ENCODE assay signal across 15 cellular contexts in genomic region chr13:97431365-97431764, GRCh38. TPM values are rescaled to one million over a fixed set of nuclear protein-coding genes. Genes with fewer than 3 reads are reported as not detected.
DNase-seq lines count a peak whose midpoint lies in the region; FAIRE-seq and TF ChIP-seq lines count a peak whose summit lies in the region.
"Had no signal": no experiment of that assay in that cellular context is flagged by ENCODE, and none has a peak within 500 bp of the region (broad histone marks: within the 10 kb centered on the region; RNA-seq: fewer than 3 reads in every experiment).

No MANE protein-coding gene starts in this region.

- H3K27ac Mint-ChIP-seq in T-helper 2 cell treated with Interferon-gamma antibody and Interleukin-4, amounts not matched to agents 5 μg/mL and 100 μg/mL, for 36 hours: no peak overlapping the region
- H3K27ac Mint-ChIP-seq in IgD-negative memory B cell: peak overlapping the region in 2 of 3 donors; percentile 9 to 99
- no peak overlapping the region for H3K27ac Mint-ChIP-seq in astrocyte (ENCODE audit: unreplicated experiment)

- no peak overlapping the region for H4K91ac ChIP-seq in neuronal stem cell (ENCODE audit: low read depth, low read length, poor library complexity)

- no peak for FAIRE-seq in astrocyte (lab: Jason Lieb, UNC)
- FAIRE-seq: A204.1, bronchial epithelial cell had no signal

- H2BK5ac ChIP-seq in neuronal stem cell (ENCODE audit: low read length): no peak overlapping the region

- H3K36me3 ChIP-seq in astrocyte (ENCODE audit: insufficient read depth, low read length) (no peaks in the 10 kb centered on the region), osteoblast (ENCODE audit: insufficient read depth, low read length) (no peaks in the 10 kb centered on the region), neuronal stem cell (replicated peaks in 1 of 2; ENCODE audit: control insufficient read depth in 2 of 2, insufficient read depth in 2 of 2, low read length in 2 of 2) (peaks cover 0 to 3% of the 10 kb centered on the region in 2 donors)
- H3K36me3 ChIP-seq: sigmoid colon, upper lobe of left lung had no signal

- H3K9me3 ChIP-seq in astrocyte (ENCODE audit: insufficient read depth, low read depth, low read length): no peaks in the 10 kb centered on the region
- no peaks in the 10 kb centered on the region for H3K9me3 ChIP-seq in osteoblast (ENCODE audit: low read depth, low read length)
- H3K9me3 ChIP-seq in neuronal stem cell (replicated peaks in 1 of 2; ENCODE audit: control insufficient read depth in 2 of 2, insufficient read depth in 1 of 2, low read depth in 1 of 2, low read length in 2 of 2): no peaks in the 10 kb centered on the region
- H3K9me3 ChIP-seq: sigmoid colon, upper lobe of left lung had no signal

- H2AK5ac ChIP-seq in neuronal stem cell (ENCODE audit: low read depth, low read length): no peak overlapping the region

- H3K4ac ChIP-seq in neuronal stem cell (ENCODE audit: low read length): no peak overlapping the region

- no peak overlapping the region for H3K4me3 ChIP-seq in astrocyte (ENCODE audit: insufficient read depth, low read depth, low read length)
- H3K4me3 ChIP-seq in osteoblast (ENCODE audit: insufficient read depth, low read length): no peak overlapping the region
- no peak overlapping the region for H3K4me3 ChIP-seq in neuronal stem cell (ENCODE audit: low read length in 2 of 2)

- H3K18ac ChIP-seq in neuronal stem cell (ENCODE audit: low read length): no peak overlapping the region

- H3K14ac ChIP-seq in neuronal stem cell (ENCODE audit: low read length): no peak overlapping the region

- no peaks in the 10 kb centered on the region for H3K9me3 Mint-ChIP-seq in T-helper 2 cell treated with Interferon-gamma antibody and Interleukin-4, amounts not matched to agents 5 μg/mL and 100 μg/mL, for 36 hours
- H3K9me3 Mint-ChIP-seq in IgD-negative memory B cell: no peaks in the 10 kb centered on the region
- H3K9me3 Mint-ChIP-seq in astrocyte (ENCODE audit: unreplicated experiment): no peaks in the 10 kb centered on the region

- peaks cover 2% of the 10 kb centered on the region for H3K36me3 Mint-ChIP-seq in T-helper 2 cell treated with Interferon-gamma antibody and Interleukin-4, amounts not matched to agents 5 μg/mL and 100 μg/mL, for 36 hours (ENCODE audit: low read depth)
- H3K36me3 Mint-ChIP-seq in IgD-negative memory B cell (no peaks in the 10 kb centered on the region), astrocyte (ENCODE audit: low read depth, unreplicated experiment) (no peaks in the 10 kb centered on the region)

- H3K27me3 Mint-ChIP-seq in T-helper 2 cell treated with Interferon-gamma antibody and Interleukin-4, amounts not matched to agents 5 μg/mL and 100 μg/mL, for 36 hours (ENCODE audit: low read depth): peaks cover 24% of the 10 kb centered on the region
- H3K27me3 Mint-ChIP-seq in IgD-negative memory B cell (no peaks in the 10 kb centered on the region), astrocyte (ENCODE audit: low read depth, unreplicated experiment) (no peaks in the 10 kb centered on the region)

- H3K79me1 ChIP-seq in neuronal stem cell (ENCODE audit: low read depth, low read length): peaks cover 2% of the 10 kb centered on the region

- no peak overlapping the region for H3K23ac ChIP-seq in neuronal stem cell (ENCODE audit: low read depth, low read length, poor library complexity)

- H3K79me2 ChIP-seq in astrocyte (ENCODE audit: insufficient read depth, low read length) (peaks cover 21% of the 10 kb centered on the region), osteoblast (ENCODE audit: insufficient read depth, low read length) (peaks cover 18% of the 10 kb centered on the region)

- H3K9ac ChIP-seq in astrocyte (ENCODE audit: low read length): no peak overlapping the region
- H3K9ac ChIP-seq in neuronal stem cell (ENCODE audit: low read depth, low read length, poor library complexity): no peak overlapping the region

- H3K4me1 ChIP-seq in astrocyte (ENCODE audit: insufficient read depth, low read length): peaks cover 6% of the 10 kb centered on the region
- H3K4me1 ChIP-seq in osteoblast (ENCODE audit: insufficient read depth, low read length): peaks cover 20% of the 10 kb centered on the region
- peaks cover 4 to 5% of the 10 kb centered on the region in 2 donors for H3K4me1 ChIP-seq in neuronal stem cell (ENCODE audit: control insufficient read depth in 2 of 2, insufficient read depth in 1 of 2, low read depth in 1 of 2, low read length in 2 of 2)

- H4K8ac ChIP-seq in neuronal stem cell (ENCODE audit: low read depth, low read length): no peak overlapping the region

- DNase-seq in T-helper 2 cell treated with Interferon-gamma antibody and Interleukin-4, amounts not matched to agents 5 μg/mL and 100 μg/mL, for 36 hours (ENCODE audit: low spot score): no peak
- DNase-seq in T-helper 2 cell: no peak
- no peak for DNase-seq in astrocyte (ENCODE audit: low read depth)
- DNase-seq in osteoblast (ENCODE audit: insufficient read length, low spot score, missing footprints): no peak
- DNase-seq in NCI-H2081 treated with DMSO at 0.1 percent for 48 hours (lab: John Stamatoyannopoulos, UW): no peak
- DNase-seq in COR-L47 (lab: John Stamatoyannopoulos, UW): no peak
- no peak for DNase-seq in neuronal stem cell (ENCODE audit: low spot score)
- DNase-seq: DMS79 treated with DMSO at 0.1 percent for 48 hours, KBM-7, NCI-H2081, sigmoid colon, upper lobe of left lung had no signal

- H3K27ac ChIP-seq in astrocyte (ENCODE audit: low read depth, low read length) (no peak overlapping the region), osteoblast (ENCODE audit: low read depth, low read length) (no peak overlapping the region), neuronal stem cell (replicated peaks; ENCODE audit: low read length) (no peak overlapping the region)

- peak overlapping the region; percentile 92 for H3K4me3 Mint-ChIP-seq in T-helper 2 cell treated with Interferon-gamma antibody and Interleukin-4, amounts not matched to agents 5 μg/mL and 100 μg/mL, for 36 hours
- H3K4me3 Mint-ChIP-seq in IgD-negative memory B cell: peak overlapping the region; percentile 62 to 100 (median 92)
- peak overlapping the region; percentile 94 for H3K4me3 Mint-ChIP-seq in astrocyte (ENCODE audit: unreplicated experiment)

- no peak overlapping the region for H2AFZ ChIP-seq in astrocyte (ENCODE audit: low read depth, low read length)
- H2AFZ ChIP-seq in osteoblast (ENCODE audit: low read length): peak overlapping the region; percentile 7
- no peak overlapping the region for H2AFZ ChIP-seq in neuronal stem cell (ENCODE audit: low read length)

- H2BK120ac ChIP-seq in neuronal stem cell (ENCODE audit: low read depth, low read length): no peak overlapping the region

- H3K4me2 ChIP-seq in astrocyte (ENCODE audit: low read length) (peak overlapping the region; percentile 86), osteoblast (ENCODE audit: insufficient read depth, low read length) (peak overlapping the region; percentile 95), neuronal stem cell (ENCODE audit: insufficient read depth, low read length, poor library complexity, severe bottlenecking) (no peak overlapping the region)

- peaks cover 23% of the 10 kb centered on the region for H3K4me1 Mint-ChIP-seq in T-helper 2 cell treated with Interferon-gamma antibody and Interleukin-4, amounts not matched to agents 5 μg/mL and 100 μg/mL, for 36 hours (ENCODE audit: low read depth)
- peaks cover 6 to 22% (median 8%) of the 10 kb centered on the region in 3 donors for H3K4me1 Mint-ChIP-seq in IgD-negative memory B cell
- H3K4me1 Mint-ChIP-seq in astrocyte (ENCODE audit: low read depth, unreplicated experiment): peaks cover 20% of the 10 kb centered on the region

- no peak overlapping the region for H2BK15ac ChIP-seq in neuronal stem cell (ENCODE audit: low read length)

- no CpG with 5 or more reads among the region's 2 CpGs for WGBS in neuronal stem cell (ENCODE audit: extremely low coverage in 2 of 2, insufficient read length in 2 of 2, insufficient replicate concordance in 1 of 2), 2 donors

- H2BK12ac ChIP-seq in neuronal stem cell (ENCODE audit: low read length): no peak overlapping the region

- peaks cover 14% of the 10 kb centered on the region for H4K20me1 ChIP-seq in astrocyte (ENCODE audit: insufficient read depth, low read length)
- H4K20me1 ChIP-seq in osteoblast (ENCODE audit: insufficient read depth, low read length): no peaks in the 10 kb centered on the region

- H3K27me3 ChIP-seq in astrocyte (ENCODE audit: insufficient read depth, low read length) (no peaks in the 10 kb centered on the region), osteoblast (ENCODE audit: insufficient read depth, low read length) (no peaks in the 10 kb centered on the region), neuronal stem cell (ENCODE audit: control insufficient read depth in 3 of 3, insufficient read depth in 3 of 3, low read depth in 1 of 3, low read length in 3 of 3) (no peaks in the 10 kb centered on the region)
- H3K27me3 ChIP-seq: sigmoid colon, upper lobe of left lung had no signal

- no peak for TF ChIP-seq CTCF in astrocyte (IDR thresholded peaks at IDR 0.05; ENCODE audit: insufficient read depth, low read depth, low read length)
- no peak for TF ChIP-seq CTCF in osteoblast (IDR thresholded peaks at IDR 0.05; ENCODE audit: extremely low read depth, low read depth, low read length)

RNA-seq across cellular contexts. Expression of gene RAP2A, which starts 2.6 kb away (rescaled TPM):
- polyA plus RNA-seq in IgD-negative memory B cell: 1.7 TPM
- total RNA-seq in astrocyte: 46.6 and 53.0 TPM in 2 replicates
- 46.6 and 49.9 TPM in 2 replicates for total RNA-seq in osteoblast
- polyA plus RNA-seq in neuronal stem cell (2013, experiment 1 of 2): 31.2 TPM
- 33.0 TPM for polyA plus RNA-seq in neuronal stem cell (2013, experiment 2 of 2)

Comparison
In these comparisons a context has a peak if more than half of its experiments do, and no peak if none do; other contexts are left out.
1. H3K27ac Mint-ChIP-seq: peak in IgD-negative memory B cell (2 of 3); none in T-helper 2 cell treated with Interferon-gamma antibody and Interleukin-4, amounts not matched to agents 5 μg/mL and 100 μg/mL, for 36 hours (single experiment) and astrocyte (single experiment).
2. Peak in every context shown above with its lines, with median percentiles within 50 percentile points of each other: H3K4me3 Mint-ChIP-seq.